Comparison of ENCODE assay signal across 8 cellular contexts in the genomic region with DNA sequence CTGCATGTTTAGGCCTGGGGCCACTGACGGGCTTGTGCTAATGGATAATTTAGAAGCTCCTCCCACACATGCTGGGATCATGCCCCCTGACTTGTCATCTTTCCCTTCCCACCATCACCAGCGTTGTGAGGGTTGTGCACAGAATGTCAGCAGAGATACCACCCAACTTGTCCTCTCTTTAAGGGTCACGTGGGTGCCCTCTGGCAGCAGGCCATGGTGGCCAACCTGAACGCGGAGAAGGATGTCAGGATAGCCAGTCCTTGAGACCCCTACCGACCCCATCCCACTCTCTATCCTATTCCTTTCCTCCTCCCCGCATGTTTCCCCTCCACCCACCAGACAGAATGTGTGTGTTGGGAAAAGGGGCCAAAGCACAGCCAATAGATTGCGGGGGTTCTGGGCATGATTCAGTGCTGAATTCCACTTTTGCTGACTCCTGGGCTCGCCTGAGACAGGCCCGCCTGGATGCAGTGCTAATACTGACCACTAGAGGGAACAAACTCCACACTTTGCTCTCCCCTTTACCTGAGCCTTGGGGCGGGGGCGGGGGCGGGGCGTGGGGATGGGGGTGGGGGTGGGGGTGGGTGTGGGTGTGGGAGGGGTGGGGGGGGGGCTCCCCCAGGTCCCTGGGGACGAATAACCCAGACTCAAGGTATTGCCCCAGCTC. TPM values are rescaled to one million over a fixed set of nuclear protein-coding genes. Genes with fewer than 3 reads are reported as not detected.
A peak's percentile ranks its signal among the peaks of the same experiment; 100 is the strongest.
DNase-seq lines count a peak whose midpoint lies in the region; ATAC-seq and TF ChIP-seq lines count a peak whose summit lies in the region.

Gene GH2 (minus strand): TSS at position 10 of the 667 bp plus-strand sequence. CDS start 143 bp downstream, outside the sequence.

- no peak within 1 kb of the TSS for H3K4me3 ChIP-seq in adrenal gland
- H3K4me3 ChIP-seq in iPS-15b (ENCODE audit: low read depth, low read length), result peak within 1 kb of the TSS; percentile 4

- no peak for TF ChIP-seq POLR2A in adrenal gland (IDR thresholded peaks at IDR 0.05)

- no peak within 1 kb of the TSS for H3K27ac ChIP-seq in adrenal gland

- no peak for ATAC-seq in HG02642 (IDR thresholded peaks at IDR 0.05; ENCODE audit: poor library complexity, unreplicated experiment)
- ATAC-seq in HG03045 (IDR thresholded peaks at IDR 0.05; ENCODE audit: unreplicated experiment), result no peak

- H3K27me3 ChIP-seq in adrenal gland (no peaks in the 10 kb centered on the region), iPS-15b (ENCODE audit: control insufficient read depth, insufficient read depth, low read length) (no peaks in the 10 kb centered on the region)

- H3K36me3 ChIP-seq in adrenal gland (replicated peaks in 1 of 2), result no peaks in the 10 kb centered on the region
- no peaks in the 10 kb centered on the region for H3K36me3 ChIP-seq in iPS-15b (ENCODE audit: control insufficient read depth, insufficient read depth, low read length)

- 34 to 53% (median 41%) methylated on average over 10 to 15 of the region's 15 CpGs for WGBS in adrenal gland, 4 donors

- DNase-seq in COLO829 (ENCODE audit: low spot score), result peak; percentile 79
- peak; percentile 76 for DNase-seq in HPDE6-E6E7 (ENCODE audit: extremely low spot score)
- DNase-seq in T-helper 1 cell, result peak; percentile 15 to 60 (median 43)
- peak; percentile 43 to 74 (median 54) for DNase-seq in adrenal gland
- DNase-seq in stimulated activated CD4-positive, alpha-beta T cell treated with anti-CD3 and anti-CD28 coated beads, Interleukin-2, amount 100 ng/mL, for 24 hours, result peak; percentile 65 to 70

- no peak within 1 kb of the TSS for H3K9ac ChIP-seq in iPS-15b (ENCODE audit: low read depth, low read length)

- intact Hi-C loops in adrenal gland (cut with DNase I), result no loop called here

- peak; percentile 34 to 57 (median 44) for TF ChIP-seq CTCF in adrenal gland (IDR thresholded peaks at IDR 0.05)

- no peaks in the 10 kb centered on the region for H3K9me3 ChIP-seq in adrenal gland (replicated peaks in 1 of 3)
- no peaks in the 10 kb centered on the region for H3K9me3 ChIP-seq in iPS-15b (ENCODE audit: control insufficient read depth, insufficient read depth, low read length)

- H3K4me1 ChIP-seq in adrenal gland (replicated peaks in 1 of 2), result no peaks in the 10 kb centered on the region
- peaks cover 10% of the 10 kb centered on the region for H3K4me1 ChIP-seq in iPS-15b (ENCODE audit: control insufficient read depth, insufficient read depth, low read length)

RNA-seq across cellular contexts. Expression of gene GH2, which starts in this region (rescaled TPM):
- not detected for total RNA-seq in adrenal gland
- not detected for polyA plus RNA-seq in adrenal gland

Comparison
In these comparisons a context has a peak if more than half of its experiments do, and no peak if none do; other contexts are left out.
1. Peak in DNase-seq in adrenal gland; RNA of the gene not detected or under 1 TPM.